Comparison of ENCODE assay signal across 8 cellular contexts in genomic region chr15:62896969-62897486, GRCh38.
DNase-seq lines count a peak whose midpoint lies in the region; ATAC-seq and TF ChIP-seq lines count a peak whose summit lies in the region.

No MANE protein-coding gene starts in this region.

- no peak overlapping the region; the same call in 2 of the 3 replicates for H3K4me3 Mint-ChIP-seq in GM23338
- no peak overlapping the region for H3K4me3 Mint-ChIP-seq in activated T-helper 2 cell treated with anti-CD3 and anti-CD28 coated beads, Interferon-gamma antibody, Interleukin-2, Interleukin-4, amounts not matched to agents 10 μg/mL and 5 μg/mL and 100 μg/mL, durations not matched to agents 14 hours and 24 hours and 36 hours (ENCODE audit: low read depth)

- peaks cover 46% of the 10 kb centered on the region for H3K4me1 Mint-ChIP-seq in GM23338
- H3K4me1 Mint-ChIP-seq in activated T-helper 2 cell treated with anti-CD3 and anti-CD28 coated beads, Interferon-gamma antibody, Interleukin-2, Interleukin-4, amounts not matched to agents 10 μg/mL and 5 μg/mL and 100 μg/mL, durations not matched to agents 14 hours and 24 hours and 36 hours (ENCODE audit: low read depth) = no peaks in the 10 kb centered on the region

- DNase-seq in GM23338 (ENCODE audit: low spot score) (no peak), amniotic stem cell (lab: John Stamatoyannopoulos, UW) (peak; percentile 95), left cardiac atrium (peak; percentile 92), sciatic nerve (ENCODE audit: low spot score) (peak; percentile 91), GM19238 (ENCODE audit: insufficient read length, low spot score) (no peak)
- no peak for DNase-seq in activated T-helper 2 cell treated with anti-CD3 and anti-CD28 coated beads, Interferon-gamma antibody, Interleukin-2, Interleukin-4, amounts not matched to agents 10 μg/mL and 5 μg/mL and 100 μg/mL, durations not matched to agents 14 hours and 24 hours and 36 hours (ENCODE audit: low spot score)

- no peak overlapping the region for H3K4me2 ChIP-seq in GM23338

- no peak for TF ChIP-seq CTCF in GM23338 (conservative IDR thresholded peaks at IDR 0.05; ENCODE audit: low read depth in 2 of 2)

- H3K9me2 ChIP-seq in GM23338 (ENCODE audit: insufficient read depth) = no peaks in the 10 kb centered on the region

- no peaks in the 10 kb centered on the region for H3K36me3 ChIP-seq in GM23338 (ENCODE audit: insufficient read depth)

- no peaks in the 10 kb centered on the region for H3F3A ChIP-seq in GM23338 (replicated peaks; ENCODE audit: low read depth)

- no peaks in the 10 kb centered on the region for H3K79me2 ChIP-seq in GM23338 (replicated peaks; ENCODE audit: insufficient read depth)

- H3K27me3 ChIP-seq in GM23338 (ENCODE audit: insufficient read depth) = no peaks in the 10 kb centered on the region

- peaks cover 24% of the 10 kb centered on the region for H3K4me1 ChIP-seq in GM23338 (ENCODE audit: insufficient read depth)

- no peaks in the 10 kb centered on the region for H3K36me3 Mint-ChIP-seq in GM23338 (ENCODE audit: low read depth)
- H3K36me3 Mint-ChIP-seq in activated T-helper 2 cell treated with anti-CD3 and anti-CD28 coated beads, Interferon-gamma antibody, Interleukin-2, Interleukin-4, amounts not matched to agents 10 μg/mL and 5 μg/mL and 100 μg/mL, durations not matched to agents 14 hours and 24 hours and 36 hours (ENCODE audit: low read depth) = no peaks in the 10 kb centered on the region

- peaks cover 5% of the 10 kb centered on the region for H3K27me3 Mint-ChIP-seq in GM23338 (ENCODE audit: insufficient read depth, low read depth, poor library complexity)
- H3K27me3 Mint-ChIP-seq in activated T-helper 2 cell treated with anti-CD3 and anti-CD28 coated beads, Interferon-gamma antibody, Interleukin-2, Interleukin-4, amounts not matched to agents 10 μg/mL and 5 μg/mL and 100 μg/mL, durations not matched to agents 14 hours and 24 hours and 36 hours (ENCODE audit: low read depth) = peaks cover 5% of the 10 kb centered on the region

- H3K27ac Mint-ChIP-seq in GM23338 = peak overlapping the region; percentile 45
- no peak overlapping the region for H3K27ac Mint-ChIP-seq in activated T-helper 2 cell treated with anti-CD3 and anti-CD28 coated beads, Interferon-gamma antibody, Interleukin-2, Interleukin-4, amounts not matched to agents 10 μg/mL and 5 μg/mL and 100 μg/mL, durations not matched to agents 14 hours and 24 hours and 36 hours

- H3K27ac ChIP-seq in GM23338 (ENCODE audit: low read depth) = peak overlapping the region; percentile 8; the same call in 1 of the 2 replicates

- H2AFZ ChIP-seq in GM23338 = peak overlapping the region; percentile 89; the same call in 1 of the 2 replicates

- intact Hi-C loops in left cardiac atrium (cut with DNase I) (loop anchor here in 1 of 2 donors (5.0 to 10.0 kb wide), 2 partner anchors 52 to 145 kb away; partner anchors contain the start of gene TPM1), sciatic nerve (cut with DNase I) (no loop called here)
- intact Hi-C loops in activated T-helper 2 cell treated with anti-CD3 and anti-CD28 coated beads, Interferon-gamma antibody, Interleukin-2, Interleukin-4, amounts not matched to agents 10 μg/mL and 5 μg/mL and 100 μg/mL, durations not matched to agents 14 hours and 24 hours and 36 hours (cut with micrococcal nuclease) = no loop called here

- no peaks in the 10 kb centered on the region for H4K20me1 ChIP-seq in GM23338 (replicated peaks; ENCODE audit: insufficient read depth)

- H3K4me3 ChIP-seq in GM23338 = no peak overlapping the region

- ATAC-seq in GM23338 (peak; percentile 14; the same call in 2 of the 3 replicates), left cardiac atrium (peak; percentile 88 to 90), sciatic nerve (peak; percentile 95), HG02973 (IDR thresholded peaks at IDR 0.05; ENCODE audit: unreplicated experiment) (no peak), GM21717 (IDR thresholded peaks at IDR 0.05; ENCODE audit: unreplicated experiment) (no peak)

- no peaks in the 10 kb centered on the region for H3K9me3 Mint-ChIP-seq in GM23338
- H3K9me3 Mint-ChIP-seq in activated T-helper 2 cell treated with anti-CD3 and anti-CD28 coated beads, Interferon-gamma antibody, Interleukin-2, Interleukin-4, amounts not matched to agents 10 μg/mL and 5 μg/mL and 100 μg/mL, durations not matched to agents 14 hours and 24 hours and 36 hours = no peaks in the 10 kb centered on the region

TF ChIP-seq in GM23338, 12 proteins besides CTCF, POLR2A, EP300 and RAD21 (continues in another document):
- TF ChIP-seq ZNF331 (CRISPR knock-in tag; IDR thresholded peaks at IDR 0.05; ENCODE audit: low read depth) (no peak), POLR2AphosphoS5 (IDR thresholded peaks at IDR 0.05; ENCODE audit: low read depth) (no peak), REST (IDR thresholded peaks at IDR 0.05; ENCODE audit: unreplicated experiment) (no peak)

Comparison
In these comparisons a context has a peak if more than half of its experiments do, and no peak if none do; other contexts are left out.
1. ATAC-seq: peak in GM23338 (single experiment), left cardiac atrium (2 of 2) and sciatic nerve (single experiment); none in HG02973 (single experiment) and GM21717 (single experiment).
2. DNase-seq: peak in amniotic stem cell (single experiment), left cardiac atrium (single experiment) and sciatic nerve (single experiment); none in GM23338 (single experiment), GM19238 (single experiment) and activated T-helper 2 cell treated with anti-CD3 and anti-CD28 coated beads, Interferon-gamma antibody, Interleukin-2, Interleukin-4, amounts not matched to agents 10 μg/mL and 5 μg/mL and 100 μg/mL, durations not matched to agents 14 hours and 24 hours and 36 hours (single experiment).